In genomic region chr2:20456049-20456665, GRCh38 we compare ENCODE assay signal across 18 cellular contexts. TPM values are rescaled to one million over a fixed set of nuclear protein-coding genes. Genes with fewer than 3 reads are reported as not detected.
DNase-seq lines count a peak whose midpoint lies in the region; ATAC-seq and TF ChIP-seq lines count a peak whose summit lies in the region.
"Had no signal": no experiment of that assay in that cellular context is flagged by ENCODE, and none has a peak within 500 bp of the region (broad histone marks: within the 10 kb centered on the region; RNA-seq: fewer than 3 reads in every experiment).

No MANE protein-coding gene starts in this region.

- H3K4me1 ChIP-seq in esophagus muscularis mucosa: peaks cover 22 to 56% (median 47%) of the 10 kb centered on the region in 4 donors
- peaks cover 27% of the 10 kb centered on the region for H3K4me1 ChIP-seq in rectal smooth muscle tissue (ENCODE audit: control insufficient read depth, insufficient read depth, low read length)
- H3K4me1 ChIP-seq in urinary bladder (ENCODE audit: insufficient read depth): no peaks in the 10 kb centered on the region

- no peaks in the 10 kb centered on the region for H3K9me3 ChIP-seq in esophagus muscularis mucosa

- H3K27me3 Mint-ChIP-seq in activated naive CD8-positive, alpha-beta T cell treated with anti-CD3 and anti-CD28 coated beads, Interleukin-2, amount 50 U/mL, for 24 hours: peaks cover 28% of the 10 kb centered on the region
- H3K27me3 Mint-ChIP-seq in activated naive CD8-positive, alpha-beta T cell treated with anti-CD3 and anti-CD28 coated beads for 36 hours: peaks cover 50% of the 10 kb centered on the region
- peaks cover 29% of the 10 kb centered on the region for H3K27me3 Mint-ChIP-seq in activated CD4-positive, alpha-beta T cell treated with anti-CD3 and anti-CD28 coated beads for 36 hours

- H3K36me3 Mint-ChIP-seq in activated naive CD8-positive, alpha-beta T cell treated with anti-CD3 and anti-CD28 coated beads, Interleukin-2, amount 50 U/mL, for 24 hours (ENCODE audit: low read depth): no peaks in the 10 kb centered on the region
- H3K36me3 Mint-ChIP-seq in activated naive CD8-positive, alpha-beta T cell treated with anti-CD3 and anti-CD28 coated beads for 36 hours: no peaks in the 10 kb centered on the region
- no peaks in the 10 kb centered on the region for H3K36me3 Mint-ChIP-seq in activated CD4-positive, alpha-beta T cell treated with anti-CD3 and anti-CD28 coated beads for 36 hours (ENCODE audit: low read depth)

- no peak for DNase-seq in activated naive CD8-positive, alpha-beta T cell treated with anti-CD3 and anti-CD28 coated beads, Interleukin-2, amount 50 U/mL, for 24 hours
- DNase-seq in activated naive CD8-positive, alpha-beta T cell treated with anti-CD3 and anti-CD28 coated beads for 36 hours: no peak
- DNase-seq in esophagus muscularis mucosa (ENCODE audit: extremely low spot score) (no peak), NCI-H1105 (lab: John Stamatoyannopoulos, UW) (no peak)
- no peak for DNase-seq in activated CD4-positive, alpha-beta T cell treated with anti-CD3 and anti-CD28 coated beads for 36 hours
- DNase-seq: activated CD4-positive, alpha-beta T cell treated with anti-CD3 and anti-CD28 coated beads for 1 hour; activated effector memory CD4-positive, alpha-beta T cell treated with Interleukin-2 at 50 U/mL for 16 hours; anterior cingulate cortex; effector CD8-positive, alpha-beta T cell; Kasumi-1; left cardiac atrium; NCI-H1105 treated with DMSO at 0.1 percent for 48 hours; NCI-H748 treated with DMSO at 0.1 percent for 48 hours; stimulated activated naive CD8-positive, alpha-beta T cell treated with anti-CD3 and anti-CD28 coated beads, Interleukin-15, amount 100 ng/mL, for 72 hours had no signal

- H3K27me3 ChIP-seq in esophagus muscularis mucosa: no peaks in the 10 kb centered on the region
- no peaks in the 10 kb centered on the region for H3K27me3 ChIP-seq in rectal smooth muscle tissue (ENCODE audit: control insufficient read depth, insufficient read depth, low read length)

- peaks cover 5% of the 10 kb centered on the region for H3K9me3 Mint-ChIP-seq in activated naive CD8-positive, alpha-beta T cell treated with anti-CD3 and anti-CD28 coated beads, Interleukin-2, amount 50 U/mL, for 24 hours
- peaks cover under 1% of the 10 kb centered on the region for H3K9me3 Mint-ChIP-seq in activated naive CD8-positive, alpha-beta T cell treated with anti-CD3 and anti-CD28 coated beads for 36 hours
- no peaks in the 10 kb centered on the region for H3K9me3 Mint-ChIP-seq in activated CD4-positive, alpha-beta T cell treated with anti-CD3 and anti-CD28 coated beads for 36 hours (ENCODE audit: low read depth)

- TF ChIP-seq EP300 in esophagus muscularis mucosa (IDR thresholded peaks at IDR 0.05): no peak

- TF ChIP-seq CTCF in esophagus muscularis mucosa (IDR thresholded peaks at IDR 0.05): no peak

- POLR2A ChIA-PET in activated CD4-positive, alpha-beta T cell treated with anti-CD3 and anti-CD28 coated beads for 36 hours (lab: Charles Lee): interaction anchor here (1.5 kb wide), 1 partner anchor 9 kb away, joined by 8 read pairs; the partner anchor contains the start of gene RHOB

- H3K4me3 Mint-ChIP-seq in activated naive CD8-positive, alpha-beta T cell treated with anti-CD3 and anti-CD28 coated beads, Interleukin-2, amount 50 U/mL, for 24 hours: no peak overlapping the region
- no peak overlapping the region for H3K4me3 Mint-ChIP-seq in activated naive CD8-positive, alpha-beta T cell treated with anti-CD3 and anti-CD28 coated beads for 36 hours
- no peak overlapping the region for H3K4me3 Mint-ChIP-seq in activated CD4-positive, alpha-beta T cell treated with anti-CD3 and anti-CD28 coated beads for 36 hours

- ATAC-seq in activated naive CD8-positive, alpha-beta T cell treated with anti-CD3 and anti-CD28 coated beads, Interleukin-2, amount 50 U/mL, for 24 hours: no peak
- no peak for ATAC-seq in HG02870 (IDR thresholded peaks at IDR 0.05; ENCODE audit: unreplicated experiment)
- ATAC-seq in activated CD4-positive, alpha-beta T cell treated with anti-CD3 and anti-CD28 coated beads for 36 hours: no peak

- peak overlapping the region; percentile 88 for H3K27ac Mint-ChIP-seq in activated naive CD8-positive, alpha-beta T cell treated with anti-CD3 and anti-CD28 coated beads, Interleukin-2, amount 50 U/mL, for 24 hours
- H3K27ac Mint-ChIP-seq in activated naive CD8-positive, alpha-beta T cell treated with anti-CD3 and anti-CD28 coated beads for 36 hours: no peak overlapping the region
- no peak overlapping the region for H3K27ac Mint-ChIP-seq in activated CD4-positive, alpha-beta T cell treated with anti-CD3 and anti-CD28 coated beads for 36 hours

- CTCF ChIA-PET in activated CD4-positive, alpha-beta T cell treated with anti-CD3 and anti-CD28 coated beads for 36 hours (lab: Charles Lee): interaction anchor here (0.8 to 2.1 kb wide), 3 partner anchors 9 to 195 kb away, joined by 4 to 11 read pairs (median 5); partner anchors contain the start of genes HS1BP3 and RHOB

- H3K4me1 Mint-ChIP-seq in activated naive CD8-positive, alpha-beta T cell treated with anti-CD3 and anti-CD28 coated beads, Interleukin-2, amount 50 U/mL, for 24 hours: peaks cover 27% of the 10 kb centered on the region
- peaks cover 9% of the 10 kb centered on the region for H3K4me1 Mint-ChIP-seq in activated naive CD8-positive, alpha-beta T cell treated with anti-CD3 and anti-CD28 coated beads for 36 hours
- peaks cover 9% of the 10 kb centered on the region for H3K4me1 Mint-ChIP-seq in activated CD4-positive, alpha-beta T cell treated with anti-CD3 and anti-CD28 coated beads for 36 hours

- no peak for TF ChIP-seq POLR2A in esophagus muscularis mucosa (IDR thresholded peaks at IDR 0.05; ENCODE audit: low read depth)

- H3K27ac ChIP-seq in esophagus muscularis mucosa (replicated peaks in 1 of 4) (peak overlapping the region; percentile 94 to 100 (median 98)), rectal smooth muscle tissue (ENCODE audit: low read depth, low read length) (peak overlapping the region; percentile 53), urinary bladder (ENCODE audit: low read depth) (peak overlapping the region; percentile 31)

- no peak overlapping the region for H3K9ac ChIP-seq in rectal smooth muscle tissue (ENCODE audit: low read length)

- H3K4me3 ChIP-seq in esophagus muscularis mucosa (no peak overlapping the region), rectal smooth muscle tissue (ENCODE audit: low read length) (no peak overlapping the region), urinary bladder (ENCODE audit: low read depth, low read length) (no peak overlapping the region)
- H3K4me3 ChIP-seq: HAP-1 had no signal

- intact Hi-C loops in esophagus muscularis mucosa (cut with DNase I): no loop called here
- intact Hi-C loops in activated CD4-positive, alpha-beta T cell treated with anti-CD3 and anti-CD28 coated beads for 36 hours (cut with DNase I, micrococcal nuclease): loop anchor here in 1 of 2 experiments (5.0 kb wide), 1 partner anchor 1104 kb away; no protein-coding TSS in a partner anchor

- no peaks in the 10 kb centered on the region for H3K36me3 ChIP-seq in esophagus muscularis mucosa
- H3K36me3 ChIP-seq in rectal smooth muscle tissue (ENCODE audit: control insufficient read depth, insufficient read depth, low read length): no peaks in the 10 kb centered on the region
- H3K36me3 ChIP-seq in urinary bladder (ENCODE audit: insufficient read depth): no peaks in the 10 kb centered on the region
- H3K36me3 ChIP-seq: HAP-1 had no signal

RNA-seq across cellular contexts. Expression of gene RHOB, which starts 9.3 kb away (rescaled TPM):
- total RNA-seq in activated naive CD8-positive, alpha-beta T cell treated with anti-CD3 and anti-CD28 coated beads for 36 hours: 10 to 100 TPM; 13.4 to 13.7 TPM
- total RNA-seq in esophagus muscularis mucosa (1,000 to 10,000 TPM in 3 of 4 donors, 100 to 1,000 TPM in 1; 809 to 1,532 (median 1,203) TPM), urinary bladder (305 TPM)
- 1,467 TPM for polyA plus RNA-seq in urinary bladder
- 1 to 10 TPM; 7.5 TPM for total RNA-seq in activated CD4-positive, alpha-beta T cell treated with anti-CD3 and anti-CD28 coated beads for 36 hours

Comparison
In these comparisons a context has a peak if more than half of its experiments do, and no peak if none do; other contexts are left out.
1. H3K27ac ChIP-seq: peak in every context shown above with its lines; median percentile 98 in esophagus muscularis mucosa; 53 in rectal smooth muscle tissue; 31 in urinary bladder.
2. RNA of gene RHOB, which starts 9.3 kb away (total RNA-seq): 809 to 1,532 TPM in esophagus muscularis mucosa and 305 TPM in urinary bladder (single experiment); 13.4 to 13.7 TPM in activated naive CD8-positive, alpha-beta T cell treated with anti-CD3 and anti-CD28 coated beads for 36 hours and 7.5 TPM in activated CD4-positive, alpha-beta T cell treated with anti-CD3 and anti-CD28 coated beads for 36 hours; every median in the first group is over 10 times any median in the second.